Comparison of ENCODE assay signal across 7 cellular contexts in the genomic region with DNA sequence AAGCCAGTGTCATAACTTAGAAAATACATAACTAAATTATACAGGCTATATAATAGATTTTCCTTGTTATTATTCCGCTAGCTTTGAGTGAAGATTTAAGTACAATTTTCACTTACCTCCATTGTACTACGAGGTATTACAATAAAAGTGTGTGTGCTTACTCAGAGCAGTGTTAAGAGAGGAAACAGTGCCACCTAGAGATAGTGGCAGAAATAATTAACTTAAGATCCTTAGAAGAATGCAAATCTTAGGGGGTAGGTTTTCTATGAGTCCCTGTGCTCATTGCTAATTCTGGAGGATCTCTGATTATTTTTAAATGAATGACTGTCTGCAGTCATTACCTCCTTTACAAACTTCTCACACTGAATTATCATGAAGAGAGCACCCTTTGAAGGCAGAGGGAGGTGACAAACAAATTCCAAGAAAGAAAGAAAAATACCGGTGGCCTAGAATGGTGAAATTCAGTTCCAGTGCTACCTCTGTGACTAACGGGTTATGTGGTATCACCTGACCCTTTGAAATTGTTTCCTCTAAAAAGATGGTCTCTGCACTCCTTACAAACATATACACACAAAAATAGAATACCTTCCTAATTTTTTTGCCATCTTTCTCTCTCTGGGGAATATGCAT.
DNase-seq lines count a peak whose midpoint lies in the region; ATAC-seq and TF ChIP-seq lines count a peak whose summit lies in the region.

No MANE protein-coding gene starts in this region.

- no peaks in the 10 kb centered on the region for H3K9me3 ChIP-seq in HEK293 (ENCODE audit: control insufficient read depth, insufficient read depth, low read depth, low read length)
- no peaks in the 10 kb centered on the region for H3K9me3 ChIP-seq in psoas muscle
- no peaks in the 10 kb centered on the region for H3K9me3 ChIP-seq in MG63

- H3K27me3 ChIP-seq in psoas muscle (ENCODE audit: insufficient read depth in 3 of 3, low read length in 2 of 3) (peaks cover 0 to 2% (median 0%) of the 10 kb centered on the region in 3 donors), MG63 (peaks cover 8% of the 10 kb centered on the region)

- H3K4me1 ChIP-seq in HEK293 (ENCODE audit: control insufficient read depth, insufficient read depth, low read length) (no peaks in the 10 kb centered on the region), psoas muscle (no peaks in the 10 kb centered on the region)

- in situ Hi-C loops in GM13977 (cut with MboI; ENCODE audit: low pct_unique_long_range_greater_than_20kb, low sequenced_read_pairs, unreplicated experiment): no loop called here

- ATAC-seq in psoas muscle: peak in 1 of 4 donors; percentile 40

- DNase-seq in GM13977 (ENCODE audit: low spot score): peak; percentile 37
- peak; percentile 14 for DNase-seq in NCI-H146 treated with DMSO at 0.1 percent for 48 hours (lab: John Stamatoyannopoulos, UW; ENCODE audit: unreplicated experiment)
- peak; percentile 3 for DNase-seq in dermis blood vessel endothelial cell
- no peak for DNase-seq in psoas muscle
- no peak for DNase-seq in NCI-H187 (lab: John Stamatoyannopoulos, UW)
- DNase-seq in MG63: no peak

- peak; percentile 44 for TF ChIP-seq CTCF in GM13977 (IDR thresholded peaks at IDR 0.05; ENCODE audit: extremely low read depth, insufficient read depth, missing control alignments)
- peak; percentile 14; the same call in 1 of the 2 replicates for TF ChIP-seq CTCF in HEK293 (tag by site-specific recombination; IDR thresholded peaks at IDR 0.05)
- TF ChIP-seq CTCF in psoas muscle (IDR thresholded peaks at IDR 0.05): peak; percentile 44

- H3K27ac ChIP-seq in HEK293 (ENCODE audit: extremely low read depth, low read depth, low read length) (no peak overlapping the region), psoas muscle (no peak overlapping the region)

- POLR2A ChIA-PET in HEK293 (lab: Yijun Ruan, JAX): no interaction called here

- intact Hi-C loops in psoas muscle (cut with DNase I): loop anchor here in 1 of 2 donors (5.0 kb wide), 1 partner anchor 1113 kb away; no protein-coding TSS in a partner anchor

- H3K4me3 ChIP-seq in HEK293 (ENCODE audit: low read depth, low read length): no peak overlapping the region
- no peak overlapping the region for H3K4me3 ChIP-seq in psoas muscle
- H3K4me3 ChIP-seq in MG63: no peak overlapping the region

- WGBS in psoas muscle, 3 donors: 40 to 46% (median 40%) methylated on average over 4 of the region's 4 CpGs

- H3K36me3 ChIP-seq in HEK293 (ENCODE audit: control insufficient read depth in 2 of 2, insufficient read depth in 1 of 2, low read length in 2 of 2) (no peaks in the 10 kb centered on the region), psoas muscle (ENCODE audit: insufficient read depth in 1 of 2, low read depth in 1 of 2) (no peaks in the 10 kb centered on the region), MG63 (no peaks in the 10 kb centered on the region)

- CTCF ChIA-PET in HEK293 (lab: Yijun Ruan, JAX): interaction anchor here (0.5 kb wide), 1 partner anchor 18 kb away, joined by 4 read pairs; no protein-coding TSS in a partner anchor

TF ChIP-seq in HEK293, 187 proteins besides CTCF, POLR2A, EP300 and RAD21:
- TF ChIP-seq YY2 (tag by site-specific recombination; IDR thresholded peaks at IDR 0.05) (no peak), ZNF837 (tag by site-specific recombination; IDR thresholded peaks at IDR 0.05) (no peak), ZBTB26 (tag by site-specific recombination; optimal IDR thresholded peaks at IDR 0.05) (no peak), ZNF521 (tag by site-specific recombination; IDR thresholded peaks at IDR 0.05) (no peak), ZNF654 (tag by site-specific recombination; IDR thresholded peaks at IDR 0.05; ENCODE audit: low read depth) (peak; percentile 39), ZNF660 (tag by site-specific recombination; IDR thresholded peaks at IDR 0.05) (no peak)

Comparison
In these comparisons a context has a peak if more than half of its experiments do, and no peak if none do; other contexts are left out.
1. DNase-seq: peak in GM13977 (single experiment), NCI-H146 treated with DMSO at 0.1 percent for 48 hours (single experiment) and dermis blood vessel endothelial cell (single experiment); none in psoas muscle (0 of 2), NCI-H187 (0 of 2) and MG63 (single experiment).
2. Peak in every context shown above with its lines, with median percentiles within 50 percentile points of each other: CTCF ChIP-seq.